1 cellular context compared by ENCODE assay signal in genomic region chr16:57734925-57735754, GRCh38.
TF ChIP-seq lines count a peak whose summit lies in the region.

No MANE protein-coding gene starts in this region.

TF ChIP-seq in K562, 482 proteins besides CTCF, POLR2A, EP300 and RAD21 (continued from another document and continues in another):
- TF ChIP-seq GTF2B (IDR thresholded peaks at IDR 0.05; ENCODE audit: extremely low read depth, insufficient read length) (peak; percentile 38), MTA1 (IDR thresholded peaks at IDR 0.05; ENCODE audit: borderline replicate concordance) (no peak), HMG20A (CRISPR knock-in tag; conservative IDR thresholded peaks at IDR 0.05) (no peak), ZNF551 (CRISPR knock-in tag; IDR thresholded peaks at IDR 0.05) (no peak), FOXK1 (CRISPR knock-in tag; IDR thresholded peaks at IDR 0.05; ENCODE audit: borderline replicate concordance) (no peak), ARID4B (CRISPR knock-in tag; IDR thresholded peaks at IDR 0.05) (no peak), CBFB (CRISPR knock-in tag; IDR thresholded peaks at IDR 0.05) (0 out of 2 replicates have a peak, but pooled peaks have one; percentile 69), AFF4 (CRISPR knock-in tag; IDR thresholded peaks at IDR 0.05) (0 out of 2 replicates have a peak, but pooled peaks have one; percentile 24), SIRT6 (IDR thresholded peaks at IDR 0.05; ENCODE audit: low read depth, low read length) (no peak), KDM4B (IDR thresholded peaks at IDR 0.05; ENCODE audit: borderline replicate concordance in 2 of 2, low read depth in 1 of 2) (no peak), E2F8 (IDR thresholded peaks at IDR 0.05; ENCODE audit: low read depth, partially characterized antibody) (peak; percentile 73), ELF1 (tag; IDR thresholded peaks at IDR 0.05) (peak; percentile 88), ZNF512 (tag; IDR thresholded peaks at IDR 0.05) (no peak), POLR2B (IDR thresholded peaks at IDR 0.05; ENCODE audit: low read depth, partially characterized antibody) (peak; percentile 77), CREB3 (tag; conservative IDR thresholded peaks at IDR 0.05; ENCODE audit: low read depth) (peak; percentile 54; the same call in 1 of the 2 replicates), NRF1 (conservative IDR thresholded peaks at IDR 0.05 in 1 of 2, IDR thresholded peaks at IDR 0.05 in 1 of 2) (peak; percentile 71 to 76), ZC3H11A (IDR thresholded peaks at IDR 0.05; ENCODE audit: low read depth, low read length) (no peak), MCM3 (IDR thresholded peaks at IDR 0.05) (no peak), CEBPB (tag; IDR thresholded peaks at IDR 0.05) (peak; percentile 86), ELF2 (CRISPR knock-in tag; IDR thresholded peaks at IDR 0.05) (peak; percentile 84), SPI1 (IDR thresholded peaks at IDR 0.05; ENCODE audit: borderline replicate concordance, low read depth, low read length) (peak; percentile 17; the same call in 1 of the 2 replicates), CBX3 (IDR thresholded peaks at IDR 0.05; ENCODE audit: borderline replicate concordance in 1 of 2, low read length in 2 of 2) (no peak), ZBTB33 (CRISPR knock-in tag; IDR thresholded peaks at IDR 0.05) (no peak), NEUROD1 (IDR thresholded peaks at IDR 0.05; ENCODE audit: borderline replicate concordance, low read depth, low read length, partially characterized antibody) (peak; percentile 99), C11orf30 (IDR thresholded peaks at IDR 0.05; ENCODE audit: low read depth) (peak; percentile 93), SUPT5H (IDR thresholded peaks at IDR 0.05) (peak; percentile 77), ZFX (CRISPR knock-in tag; IDR thresholded peaks at IDR 0.05) (peak; percentile 89), POLR2AphosphoS5 (IDR thresholded peaks at IDR 0.05; ENCODE audit: control insufficient read depth, insufficient read depth, low read depth, low read length) (peak; percentile 69), BACH1 (tag; IDR thresholded peaks at IDR 0.05) (peak; percentile 64; the same call in 1 of the 2 replicates), RBM15 (IDR thresholded peaks at IDR 0.05; ENCODE audit: insufficient read depth, low read length) (no peak), MBD2 (IDR thresholded peaks at IDR 0.05; ENCODE audit: borderline replicate concordance, low read depth) (peak; percentile 100), ZNF592 (IDR thresholded peaks at IDR 0.05) (peak; percentile 17; the same call in 1 of the 2 replicates), ZNF316 (IDR thresholded peaks at IDR 0.05) (peak; percentile 89), NR2C2 (CRISPR knock-in tag; IDR thresholded peaks at IDR 0.05) (no peak), NR2C2 (tag; IDR thresholded peaks at IDR 0.05) (peak; percentile 98), BHLHE40 (IDR thresholded peaks at IDR 0.05; ENCODE audit: low read length) (0 out of 2 replicates have a peak, but pooled peaks have one; percentile 4), PML (IDR thresholded peaks at IDR 0.05; ENCODE audit: low read length) (peak; percentile 80), PHF20 (IDR thresholded peaks at IDR 0.05; ENCODE audit: partially characterized antibody) (peak; percentile 51), NELFE (IDR thresholded peaks at IDR 0.05; ENCODE audit: insufficient read depth, insufficient read length) (no peak), MYBL2 (IDR thresholded peaks at IDR 0.05; ENCODE audit: low read depth) (peak; percentile 16; the same call in 1 of the 2 replicates), MYBL2 (CRISPR knock-in tag; IDR thresholded peaks at IDR 0.05; ENCODE audit: borderline replicate concordance) (no peak), HNRNPL (IDR thresholded peaks at IDR 0.05; ENCODE audit: low read depth, low read length) (no peak), CHD1 (IDR thresholded peaks at IDR 0.05; ENCODE audit: low read length) (peak; percentile 35), SRF (CRISPR knock-in tag; IDR thresholded peaks at IDR 0.05) (peak in 1 of 2 experiments; percentile 86; a peak in 2 of 4 replicates)
